ENCODE assay signal across 11 cellular contexts in genomic region chr6:2110504-2110903, GRCh38.
DNase-seq lines count a peak whose midpoint lies in the region; ATAC-seq and TF ChIP-seq lines count a peak whose summit lies in the region.
"Had no signal": no experiment of that assay in that cellular context is flagged by ENCODE, and none has a peak within 500 bp of the region (broad histone marks: within the 10 kb centered on the region; RNA-seq: fewer than 3 reads in every experiment).

No MANE protein-coding gene starts in this region.

- no peak for TF ChIP-seq POLR2A in prostate gland (IDR thresholded peaks at IDR 0.05)

- no peaks in the 10 kb centered on the region for H3K4me1 ChIP-seq in prostate gland (replicated peaks)

- H3K4me3 ChIP-seq in AG09309 (ENCODE audit: control insufficient read depth, low read depth, low read length) (peak overlapping the region; percentile 5), prostate gland (no peak overlapping the region), foreskin fibroblast (ENCODE audit: low read depth in 1 of 2, low read length in 2 of 2) (no peak overlapping the region)

- DNase-seq in AG09309 (ENCODE audit: low read depth) (no peak), dermis blood vessel endothelial cell (peak; percentile 26), prostate gland (ENCODE audit: low spot score) (no peak), foreskin fibroblast (no peak), T-helper 9 cell (no peak)
- DNase-seq: activated CD4-positive, CD25-positive, alpha-beta regulatory T cell treated with anti-CD3 and anti-CD28 coated beads, Interleukin-2, amount 50 U/mL, for 72 hours; NCI-H2029 treated with DMSO at 0.1 percent for 48 hours; retina had no signal

- ATAC-seq in GM18909 (IDR thresholded peaks at IDR 0.05; ENCODE audit: poor library complexity, unreplicated experiment), result peak; percentile 61
- peak; percentile 39 for ATAC-seq in HG03565 (IDR thresholded peaks at IDR 0.05; ENCODE audit: unreplicated experiment)
- no peak for ATAC-seq in GM21786 (IDR thresholded peaks at IDR 0.05; ENCODE audit: unreplicated experiment)

- intact Hi-C loops in prostate gland (cut with DNase I), result no loop called here

- no peaks in the 10 kb centered on the region for H3K9me3 ChIP-seq in prostate gland

- no peaks in the 10 kb centered on the region for H3K27me3 ChIP-seq in prostate gland (replicated peaks; ENCODE audit: insufficient read depth)

- H3K27ac ChIP-seq in prostate gland, result no peak overlapping the region

- WGBS in prostate gland, result 79% methylated on average over 4 of the region's 4 CpGs

- H3K36me3 ChIP-seq in prostate gland, result no peaks in the 10 kb centered on the region

- TF ChIP-seq CTCF in AG09309 (IDR thresholded peaks at IDR 0.05; ENCODE audit: control insufficient read depth, insufficient read depth, low read depth, low read length, missing control alignments) (no peak), prostate gland (IDR thresholded peaks at IDR 0.05) (no peak), foreskin fibroblast (IDR thresholded peaks at IDR 0.05; ENCODE audit: low read depth, low read length) (no peak)
